ENCODE assay signal across 15 cellular contexts in the genomic region with DNA sequence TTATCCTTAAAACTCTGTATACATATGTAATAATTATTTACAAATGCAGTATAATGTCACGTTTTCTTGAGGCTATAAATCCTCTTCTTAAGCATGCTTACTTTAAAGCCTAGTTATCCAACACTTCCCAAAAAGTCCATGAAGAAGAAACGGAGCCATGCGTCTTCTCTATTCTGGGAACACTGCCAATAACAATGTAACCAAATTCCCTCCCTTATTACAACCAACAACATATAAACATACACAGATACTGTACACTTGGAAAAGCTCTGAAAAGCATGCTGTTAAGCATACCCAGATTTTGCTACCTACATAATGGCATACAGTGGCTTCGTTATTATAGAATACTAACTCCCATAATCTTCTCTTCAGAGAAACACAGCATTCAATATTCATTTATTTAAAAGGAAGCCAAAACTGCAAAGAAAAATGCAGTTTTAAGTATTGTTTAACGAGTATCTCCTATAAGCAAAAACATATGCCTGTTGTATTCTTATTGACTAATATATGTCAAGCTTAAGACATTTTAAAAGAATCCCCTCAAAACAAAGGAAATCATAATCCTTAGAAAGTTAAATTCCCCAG.
DNase-seq lines count a peak whose midpoint lies in the region; ATAC-seq and TF ChIP-seq lines count a peak whose summit lies in the region.
"Had no signal": no experiment of that assay in that cellular context is flagged by ENCODE, and none has a peak within 500 bp of the region (broad histone marks: within the 10 kb centered on the region; RNA-seq: fewer than 3 reads in every experiment).

No MANE protein-coding gene starts in this region.

- H3K9me3 ChIP-seq in SK-N-MC (ENCODE audit: low read depth, low read length), result no peaks in the 10 kb centered on the region
- H3K9me3 ChIP-seq: esophagus muscularis mucosa had no signal

- H3K27me3 Mint-ChIP-seq in activated T-cell treated with anti-CD3 and anti-CD28 coated beads, Interleukin-2, amount 50 U/mL, for 4 hours (ENCODE audit: low read depth), result no peaks in the 10 kb centered on the region
- H3K27me3 Mint-ChIP-seq: activated CD4-positive, alpha-beta T cell treated with anti-CD3 and anti-CD28 coated beads for 36 hours had no signal

- H3K4me3 ChIP-seq in SK-N-MC (no peak overlapping the region), foreskin fibroblast (ENCODE audit: low read depth in 1 of 2, low read length in 2 of 2) (no peak overlapping the region)
- H3K4me3 ChIP-seq: dorsolateral prefrontal cortex, esophagus muscularis mucosa had no signal

- peak overlapping the region; percentile 61; the same call in 1 of the 2 replicates for H3K27ac ChIP-seq in SK-N-MC
- H3K27ac ChIP-seq: dorsolateral prefrontal cortex, esophagus muscularis mucosa had no signal

- peaks cover 28% of the 10 kb centered on the region for H3K36me3 Mint-ChIP-seq in activated T-cell treated with anti-CD3 and anti-CD28 coated beads, Interleukin-2, amount 50 U/mL, for 4 hours (ENCODE audit: insufficient read depth)

- no peak overlapping the region for H3K9ac ChIP-seq in SK-N-MC (ENCODE audit: insufficient read length)

- peak; percentile 3 for DNase-seq in DMS 273 treated with DMSO at 0.1 percent for 48 hours (lab: John Stamatoyannopoulos, UW)
- peak; percentile 15 for DNase-seq in NCI-H1694 (lab: John Stamatoyannopoulos, UW)
- DNase-seq in SK-N-MC (ENCODE audit: low read depth, low spot score), result no peak
- peak; percentile 23 to 50 for DNase-seq in foreskin fibroblast
- DNase-seq in activated T-cell treated with anti-CD3 and anti-CD28 coated beads, Interleukin-2, amount 50 U/mL, for 4 hours, result no peak
- no peak for DNase-seq in omental fat pad (ENCODE audit: low spot score)
- DNase-seq: activated CD4-positive, alpha-beta T cell treated with anti-CD3 and anti-CD28 coated beads for 36 hours; activated naive CD4-positive, alpha-beta T cell; dorsolateral prefrontal cortex; left cardiac atrium; retina; T1000 had no signal

- no peaks in the 10 kb centered on the region for H3K4me1 Mint-ChIP-seq in activated T-cell treated with anti-CD3 and anti-CD28 coated beads, Interleukin-2, amount 50 U/mL, for 4 hours (ENCODE audit: low read depth)
- H3K4me1 Mint-ChIP-seq: activated CD4-positive, alpha-beta T cell treated with anti-CD3 and anti-CD28 coated beads for 36 hours had no signal

- TF ChIP-seq CTCF in foreskin fibroblast (IDR thresholded peaks at IDR 0.05; ENCODE audit: low read depth, low read length) (no peak), omental fat pad (IDR thresholded peaks at IDR 0.05) (no peak)

- ATAC-seq in activated T-cell treated with anti-CD3 and anti-CD28 coated beads, Interleukin-2, amount 50 U/mL, for 4 hours, result no peak
- ATAC-seq in omental fat pad (ENCODE audit: low FRiP score) (no peak), HG02938 (IDR thresholded peaks at IDR 0.05; ENCODE audit: unreplicated experiment) (no peak), GM18873 (IDR thresholded peaks at IDR 0.05; ENCODE audit: low FRiP score, unreplicated experiment) (no peak)
- ATAC-seq: activated CD4-positive, alpha-beta T cell treated with anti-CD3 and anti-CD28 coated beads for 36 hours had no signal

- no peaks in the 10 kb centered on the region for H3K9me3 Mint-ChIP-seq in activated T-cell treated with anti-CD3 and anti-CD28 coated beads, Interleukin-2, amount 50 U/mL, for 4 hours

- H3K4me3 Mint-ChIP-seq in activated T-cell treated with anti-CD3 and anti-CD28 coated beads, Interleukin-2, amount 50 U/mL, for 4 hours, result no peak overlapping the region
- H3K4me3 Mint-ChIP-seq: activated CD4-positive, alpha-beta T cell treated with anti-CD3 and anti-CD28 coated beads for 36 hours had no signal

- H3K36me3 ChIP-seq in SK-N-MC (ENCODE audit: insufficient read depth, low read length), result peaks cover 7% of the 10 kb centered on the region

Comparison
In these comparisons a context has a peak if more than half of its experiments do, and no peak if none do; other contexts are left out.
1. DNase-seq: peak in DMS 273 treated with DMSO at 0.1 percent for 48 hours (single experiment), NCI-H1694 (single experiment) and foreskin fibroblast (2 of 2); none in SK-N-MC (single experiment), activated T-cell treated with anti-CD3 and anti-CD28 coated beads, Interleukin-2, amount 50 U/mL, for 4 hours (single experiment) and omental fat pad (single experiment).